ENCODE assay signal across 8 cellular contexts in genomic region chr1:15835741-15836510, GRCh38. TPM values are rescaled to one million over a fixed set of nuclear protein-coding genes. Genes with fewer than 3 reads are reported as not detected.
DNase-seq lines count a peak whose midpoint lies in the region; ATAC-seq, FAIRE-seq and TF ChIP-seq lines count a peak whose summit lies in the region.

No MANE protein-coding gene starts in this region.

- POLR2A ChIA-PET in IMR-90 (lab: Charles Lee; ENCODE audit: unreplicated experiment): no interaction called here
- POLR2A ChIA-PET in endothelial cell of umbilical vein (lab: Charles Lee): interaction anchor here (1.0 to 1.5 kb wide), 3 partner anchors 9 to 41 kb away, joined by 3 to 4 read pairs (median 3); partner anchors contain the start of gene SPEN

- no peaks in the 10 kb centered on the region for H3K9me3 ChIP-seq in IMR-90 (ENCODE audit: control insufficient read depth, insufficient read depth, low read length)
- no peaks in the 10 kb centered on the region for H3K9me3 ChIP-seq in OCI-LY3 (ENCODE audit: insufficient read depth, low read length)
- H3K9me3 ChIP-seq in endothelial cell of umbilical vein (replicated peaks; ENCODE audit: control insufficient read depth, insufficient read depth, low read length): no peaks in the 10 kb centered on the region

- TF ChIP-seq CTCF in IMR-90 (conservative IDR thresholded peaks at IDR 0.05; ENCODE audit: low read depth, low read length): no peak
- TF ChIP-seq CTCF in OCI-LY3 (IDR thresholded peaks at IDR 0.05; ENCODE audit: low read depth, low read length): no peak
- TF ChIP-seq CTCF in endothelial cell of umbilical vein (IDR thresholded peaks at IDR 0.05; ENCODE audit: extremely low read depth in 1 of 2, insufficient read depth in 1 of 2, low read depth in 1 of 2, low read length in 2 of 2): no peak
- TF ChIP-seq CTCF in mesothelial cell of epicardium (IDR thresholded peaks at IDR 0.05; ENCODE audit: unreplicated experiment): no peak

- H3K27me3 Mint-ChIP-seq in mesothelial cell of epicardium (ENCODE audit: low read depth): no peaks in the 10 kb centered on the region

- CTCF ChIA-PET in IMR-90 (lab: Yijun Ruan, JAX): no interaction called here
- CTCF ChIA-PET in endothelial cell of umbilical vein (lab: Charles Lee): interaction anchor here (1.0 kb wide), 2 partner anchors 11 to 21 kb away, joined by 3 to 4 read pairs; partner anchors contain the start of gene SPEN

- peak overlapping the region; percentile 88 to 97 for H4K8ac ChIP-seq in IMR-90 (ENCODE audit: low read depth in 2 of 2, low read length in 2 of 2)

- in situ Hi-C loops in Caki2 (cut with HindIII; ENCODE audit: low pct_unique_long_range_greater_than_20kb, low sequenced_read_pairs): no loop called here
- in situ Hi-C loops in IMR-90 (cut with MboI; ENCODE audit: low sequenced_read_pairs): no loop called here

- H3K79me1 ChIP-seq in IMR-90 (ENCODE audit: low read depth in 1 of 2, low read length in 2 of 2): peaks cover 5 to 24% of the 10 kb centered on the region in 2 experiments; a peak in 3 of 4 replicates

- peak overlapping the region; percentile 57; the same call in 1 of the 3 replicates for H2BK15ac ChIP-seq in IMR-90 (ENCODE audit: low read depth, low read length)

- peak overlapping the region; percentile 81 for H3K4me3 Mint-ChIP-seq in mesothelial cell of epicardium

- peak overlapping the region; percentile 76 for H2AK5ac ChIP-seq in IMR-90 (ENCODE audit: low read depth, low read length)

- H3K4me1 Mint-ChIP-seq in mesothelial cell of epicardium: peaks cover 24% of the 10 kb centered on the region

- H3K4me2 ChIP-seq in IMR-90 (ENCODE audit: low read depth, low read length) (peak overlapping the region; percentile 70), OCI-LY3 (ENCODE audit: low read length) (peak overlapping the region; percentile 92), endothelial cell of umbilical vein (ENCODE audit: insufficient read depth, low read length) (peak overlapping the region; percentile 73)

- dilution Hi-C loops in IMR-90 (cut with HindIII; ENCODE audit: low sequenced_read_pairs, unreplicated experiment): no loop called here
- dilution Hi-C loops in endothelial cell of umbilical vein (cut with MboI; ENCODE audit: extremely low pct_ligation_motif_present, low sequenced_read_pairs): no loop called here

- TF ChIP-seq RAD21 in IMR-90 (IDR thresholded peaks at IDR 0.05; ENCODE audit: low read length): no peak

- H3K4me1 ChIP-seq in IMR-90 (ENCODE audit: control insufficient read depth, insufficient read depth, low read length): peaks cover 2% of the 10 kb centered on the region; the same call in 1 of the 2 replicates
- 0 out of 2 replicates have a peak, but pooled peaks cover 5% of the 10 kb centered on the region for H3K4me1 ChIP-seq in OCI-LY3 (ENCODE audit: low read length)
- peaks cover 3% of the 10 kb centered on the region for H3K4me1 ChIP-seq in endothelial cell of umbilical vein (ENCODE audit: control insufficient read depth, extremely low read depth, insufficient read depth, low read length)

- H3K27ac ChIP-seq in IMR-90 (ENCODE audit: insufficient read depth, low read length) (peak overlapping the region; percentile 85), OCI-LY3 (ENCODE audit: low read length) (peak overlapping the region; percentile 98), endothelial cell of umbilical vein (ENCODE audit: insufficient read depth, low read depth, low read length) (peak overlapping the region; percentile 95)

- H4K5ac ChIP-seq in IMR-90 (ENCODE audit: low read depth, low read length): peak overlapping the region; percentile 70

- peak overlapping the region; percentile 69 for H2BK120ac ChIP-seq in IMR-90 (ENCODE audit: low read depth, low read length)

- peak overlapping the region; percentile 93 for H3K14ac ChIP-seq in IMR-90 (replicated peaks; ENCODE audit: low read depth, low read length)

- H4K20me1 ChIP-seq in IMR-90 (ENCODE audit: insufficient read depth, low read length) (no peaks in the 10 kb centered on the region), OCI-LY3 (ENCODE audit: insufficient read depth, low read length) (no peaks in the 10 kb centered on the region), endothelial cell of umbilical vein (replicated peaks; ENCODE audit: control insufficient read depth, extremely low read depth, insufficient read depth, low read length) (no peaks in the 10 kb centered on the region)

- peak overlapping the region; percentile 0; the same call in 1 of the 2 replicates for H2BK20ac ChIP-seq in IMR-90 (ENCODE audit: low read depth, low read length)

- H3K36me3 Mint-ChIP-seq in mesothelial cell of epicardium: peaks cover 4% of the 10 kb centered on the region

- H3K56ac ChIP-seq in IMR-90 (ENCODE audit: extremely low read depth, insufficient read depth, low read length): peak overlapping the region; percentile 93

- peak; percentile 85 for TF ChIP-seq POLR2A in IMR-90 (IDR thresholded peaks at IDR 0.05; ENCODE audit: low read depth, low read length)
- peak; percentile 85 for TF ChIP-seq POLR2A in endothelial cell of umbilical vein (IDR thresholded peaks at IDR 0.05; ENCODE audit: low read depth, low read length)

- peak overlapping the region; percentile 68 for H3K4me3 ChIP-seq in IMR-90 (ENCODE audit: insufficient read depth, low read depth, low read length)
- peak overlapping the region; percentile 91 for H3K4me3 ChIP-seq in OCI-LY3 (ENCODE audit: low read length)
- peak overlapping the region in 2 of 3 experiments; percentile 58 to 66 for H3K4me3 ChIP-seq in endothelial cell of umbilical vein (replicated peaks in 1 of 3; ENCODE audit: insufficient read depth in 1 of 3, low read depth in 1 of 3, low read length in 3 of 3)

- WGBS in IMR-90 (ENCODE audit: extremely low coverage in 2 of 2, insufficient read length in 1 of 2), 2 experiments: 17% methylated on average over 16 of the region's 66 CpGs; no CpG with 5 or more reads in 1 of the 2 experiments

- ATAC-seq in GM21515 (IDR thresholded peaks at IDR 0.05; ENCODE audit: unreplicated experiment) (peak; percentile 48), IMR-90 (ENCODE audit: low read depth) (peak; percentile 82)

- peak overlapping the region; percentile 71 for H3K18ac ChIP-seq in IMR-90 (ENCODE audit: low read depth, low read length)

- no peaks in the 10 kb centered on the region for H3K9me1 ChIP-seq in IMR-90 (ENCODE audit: insufficient read depth, low read length)
- no peaks in the 10 kb centered on the region for H3K9me1 ChIP-seq in endothelial cell of umbilical vein (replicated peaks; ENCODE audit: control insufficient read depth, extremely low read depth, insufficient read depth, low read length)

- intact Hi-C loops in IMR-90 (cut with micrococcal nuclease): loop anchor here (1.0 to 2.0 kb wide), 2 partner anchors 13 to 37 kb away; no protein-coding TSS in a partner anchor
- intact Hi-C loops in endothelial cell of umbilical vein (cut with micrococcal nuclease): loop anchor here (1.0 to 2.0 kb wide), 5 partner anchors 11 to 101 kb away; partner anchors contain the start of gene SPEN

- H2AK9ac ChIP-seq in IMR-90 (replicated peaks; ENCODE audit: low read depth, low read length, poor library complexity): peak overlapping the region; percentile 99

- H3K4ac ChIP-seq in IMR-90 (ENCODE audit: low read depth, low read length): peak overlapping the region; percentile 90

- peaks cover 11% of the 10 kb centered on the region for H3K79me2 ChIP-seq in OCI-LY3 (ENCODE audit: low read length)
- H3K79me2 ChIP-seq in endothelial cell of umbilical vein (ENCODE audit: control insufficient read depth, insufficient read depth, low read length): peaks cover 8% of the 10 kb centered on the region

- H2BK5ac ChIP-seq in IMR-90 (ENCODE audit: low read depth, low read length, poor library complexity, severe bottlenecking): peak overlapping the region; percentile 91

- no peaks in the 10 kb centered on the region for H3K36me3 ChIP-seq in IMR-90 (ENCODE audit: control insufficient read depth, insufficient read depth, low read length)
- peaks cover 3% of the 10 kb centered on the region for H3K36me3 ChIP-seq in OCI-LY3 (replicated peaks; ENCODE audit: low read depth, low read length)
- H3K36me3 ChIP-seq in endothelial cell of umbilical vein (ENCODE audit: control insufficient read depth in 2 of 2, extremely low read depth in 1 of 2, insufficient read depth in 2 of 2, low read length in 2 of 2): no peaks in the 10 kb centered on the region

- peak overlapping the region; percentile 91 for H4K91ac ChIP-seq in IMR-90 (ENCODE audit: insufficient read depth, low read depth, low read length)

- peak; percentile 99 for DNase-seq in Caki2 (ENCODE audit: low read depth)
- DNase-seq in IMR-90: peak; percentile 99
- peak; percentile 99 for DNase-seq in activated T-cell treated with anti-CD3 and anti-CD28 coated beads for 24 hours (ENCODE audit: low read depth)
- peak; percentile 100 for DNase-seq in endothelial cell of umbilical vein (ENCODE audit: low read depth, low spot score)
- DNase-seq in mesothelial cell of epicardium (ENCODE audit: low spot score in 2 of 2, unreplicated experiment in 2 of 2): peak; percentile 99
- peak; percentile 98 for DNase-seq in stimulated activated CD8-positive, alpha-beta memory T cell treated with anti-CD3 and anti-CD28 coated beads, Interleukin-15, amount 100 ng/mL, for 24 hours (ENCODE audit: low read depth)

- BruUV-seq in IMR-90 (replicated peaks; lab: Mats Ljungman, UMichigan): no TSS peak
- BruUV-seq in endothelial cell of umbilical vein (replicated peaks; lab: Mats Ljungman, UMichigan): no TSS peak

- H2AFZ ChIP-seq in IMR-90 (replicated peaks; ENCODE audit: low read length, poor library complexity): peak overlapping the region; percentile 98
- peak overlapping the region; percentile 37 for H2AFZ ChIP-seq in OCI-LY3 (ENCODE audit: low read depth, low read length)
- peak overlapping the region; percentile 84 for H2AFZ ChIP-seq in endothelial cell of umbilical vein (ENCODE audit: low read depth, low read length)

- peak overlapping the region; percentile 99 for H3K27ac Mint-ChIP-seq in mesothelial cell of epicardium

- H3K9ac ChIP-seq in IMR-90 (ENCODE audit: low read depth, low read length): peak overlapping the region; percentile 77
- peak overlapping the region; percentile 99 for H3K9ac ChIP-seq in OCI-LY3 (ENCODE audit: low read length)
- peak overlapping the region; percentile 91 for H3K9ac ChIP-seq in endothelial cell of umbilical vein (replicated peaks; ENCODE audit: extremely low read depth, insufficient read depth, low read length)

- peak; percentile 93 for FAIRE-seq in endothelial cell of umbilical vein (lab: Jason Lieb, UNC)

- no peaks in the 10 kb centered on the region for H3K9me3 Mint-ChIP-seq in mesothelial cell of epicardium

- H3K27me3 ChIP-seq in IMR-90 (ENCODE audit: control insufficient read depth, insufficient read depth, low read length) (no peaks in the 10 kb centered on the region), OCI-LY3 (ENCODE audit: low read depth, low read length) (no peaks in the 10 kb centered on the region), endothelial cell of umbilical vein (ENCODE audit: control insufficient read depth in 2 of 2, insufficient read depth in 2 of 2, low read length in 2 of 2) (no peaks in the 10 kb centered on the region)

- H3K23ac ChIP-seq in IMR-90 (ENCODE audit: low read depth, low read length): peak overlapping the region; percentile 88

RNA-seq across cellular contexts. Expression of gene SPEN, which starts 11.6 kb away (rescaled TPM):
- total RNA-seq in Caki2 (2014; rRNA removed; shearing (Covaris generic); ENCODE audit: low replicate concordance): 6.9 and 9.3 TPM in 2 replicates
- total RNA-seq in IMR-90 (2012; rRNA removed) (15.8 and 20.3 TPM in 2 replicates), endothelial cell of umbilical vein (40.3 and 44.4 TPM in 2 replicates), mesothelial cell of epicardium (74.5 to 88.0 TPM (median 82.1 TPM) in 3 replicates)
- polyA plus RNA-seq in IMR-90 (2012; rRNA removed) (7.6 and 9.4 TPM in 2 replicates), endothelial cell of umbilical vein (9.3 and 10.2 TPM in 2 replicates)
- polyA plus RNA-seq in IMR-90 (2012; cell fraction: cytosol; rRNA removed): 1.7 and 3.2 TPM in 2 replicates
- polyA plus RNA-seq in IMR-90 (2012; cell fraction: nucleus; rRNA removed; ENCODE audit: low replicate concordance): 24.4 and 38.3 TPM in 2 replicates
- polyA plus RNA-seq in endothelial cell of umbilical vein (2011; cell fraction: cytosol; rRNA removed): 8.2 and 9.2 TPM in 2 replicates
- 27.3 and 28.5 TPM in 2 replicates for polyA plus RNA-seq in endothelial cell of umbilical vein (2011; cell fraction: nucleus; rRNA removed)
- 27.0 and 32.0 TPM in 2 replicates for polyA plus RNA-seq in endothelial cell of umbilical vein (2012)
- 36.2 and 36.8 TPM in 2 replicates for polyA minus RNA-seq in endothelial cell of umbilical vein
- polyA minus RNA-seq in endothelial cell of umbilical vein (2011; cell fraction: cytosol; rRNA and poly(A)+ RNA removed): 17.7 TPM
- 28.4 and 37.8 TPM in 2 replicates for polyA minus RNA-seq in endothelial cell of umbilical vein (2011; cell fraction: nucleus; rRNA and poly(A)+ RNA removed)

RNA-seq across cellular contexts. Expression of gene UQCRHL, which starts 28.5 kb away (rescaled TPM):
- total RNA-seq in Caki2 (2014; rRNA removed; shearing (Covaris generic); ENCODE audit: low replicate concordance): 4.0 and 5.1 TPM in 2 replicates
- total RNA-seq in IMR-90 (2012; rRNA removed): 1.4 and 2.8 TPM in 2 replicates
- 2.4 and 2.6 TPM in 2 replicates for polyA plus RNA-seq in IMR-90 (2012; rRNA removed)
- polyA plus RNA-seq in IMR-90 (2012; cell fraction: cytosol; rRNA removed): 0.44 and 0.71 TPM in 2 replicates
- polyA plus RNA-seq in IMR-90 (2012; cell fraction: nucleus; rRNA removed; ENCODE audit: low replicate concordance): 0.13 and 1.4 TPM in 2 replicates
- 1.4 and 1.8 TPM in 2 replicates for total RNA-seq in endothelial cell of umbilical vein
- 0.64 and 0.92 TPM in 2 replicates for polyA plus RNA-seq in endothelial cell of umbilical vein
- polyA plus RNA-seq in endothelial cell of umbilical vein (2011; cell fraction: cytosol; rRNA removed): 1.8 and 2.2 TPM in 2 replicates
- polyA plus RNA-seq in endothelial cell of umbilical vein (2011; cell fraction: nucleus; rRNA removed): 0.90 and 1.3 TPM in 2 replicates
- 3.3 and 8.5 TPM in 2 replicates for polyA plus RNA-seq in endothelial cell of umbilical vein (2012)
- polyA minus RNA-seq in endothelial cell of umbilical vein: 0.24 and 0.70 TPM in 2 replicates
- 2.8 TPM for polyA minus RNA-seq in endothelial cell of umbilical vein (2011; cell fraction: cytosol; rRNA and poly(A)+ RNA removed)
- 0.29 and 0.48 TPM in 2 replicates for polyA minus RNA-seq in endothelial cell of umbilical vein (2011; cell fraction: nucleus; rRNA and poly(A)+ RNA removed)
- total RNA-seq in mesothelial cell of epicardium: 2.8 to 3.5 TPM (median 3.0 TPM) in 3 replicates

Comparison
In these comparisons a context has a peak if more than half of its experiments do, and no peak if none do; other contexts are left out.
1. Peak in every context shown above with its lines: DNase-seq, ATAC-seq, H3K4me3 ChIP-seq and H3K27ac ChIP-seq.
2. H2AFZ ChIP-seq: peak in every context shown above with its lines; median percentile 98 in IMR-90; 84 in endothelial cell of umbilical vein; 37 in OCI-LY3.